8 cellular contexts compared by ENCODE assay signal in genomic region chr7:38178695-38179344, GRCh38. TPM values are rescaled to one million over a fixed set of nuclear protein-coding genes. Genes with fewer than 3 reads are reported as not detected.
DNase-seq lines count a peak whose midpoint lies in the region; ATAC-seq and TF ChIP-seq lines count a peak whose summit lies in the region.

No MANE protein-coding gene starts in this region.

- H3K27me3 ChIP-seq in SU-DHL-6 (ENCODE audit: low read length) = no peaks in the 10 kb centered on the region
- no peaks in the 10 kb centered on the region for H3K27me3 ChIP-seq in esophagus (ENCODE audit: control insufficient read depth in 1 of 2, insufficient read depth in 2 of 2, low read length in 2 of 2)
- H3K27me3 ChIP-seq in neuron (ENCODE audit: insufficient read depth, low read length) = no peaks in the 10 kb centered on the region

- peaks cover 40% of the 10 kb centered on the region for H3K4me1 Mint-ChIP-seq in CD14-positive monocyte

- intact Hi-C loops in CD14-positive monocyte (cut with micrococcal nuclease) = no loop called here

- H3K4me3 Mint-ChIP-seq in CD14-positive monocyte = peak overlapping the region; percentile 95 to 97

- H3K4me3 ChIP-seq in SU-DHL-6 (ENCODE audit: insufficient read depth, low read length, poor library complexity, severe bottlenecking) (peak overlapping the region; percentile 85), esophagus (ENCODE audit: low read depth in 1 of 2, low read length in 2 of 2) (peak overlapping the region; percentile 65 to 76), neuron (ENCODE audit: low read length) (peak overlapping the region; percentile 76)

- H3K9ac ChIP-seq in SU-DHL-6 (ENCODE audit: low read length) = peak overlapping the region; percentile 77

- H3K36me3 Mint-ChIP-seq in CD14-positive monocyte = peaks cover 0 to 7% of the 10 kb centered on the region in 2 donors

- H3K79me2 ChIP-seq in SU-DHL-6 (ENCODE audit: insufficient read depth, low read length) = peaks cover 19% of the 10 kb centered on the region; the same call in 1 of the 2 replicates

- ATAC-seq in GM19023 (IDR thresholded peaks at IDR 0.05; ENCODE audit: unreplicated experiment) (peak; percentile 36), HG03103 (IDR thresholded peaks at IDR 0.05; ENCODE audit: low read depth, unreplicated experiment) (peak; percentile 25)

- WGBS in esophagus, 2 donors = 5 to 8% methylated on average over 15 of the region's 15 CpGs

- no peaks in the 10 kb centered on the region for H3F3A ChIP-seq in SU-DHL-6 (ENCODE audit: insufficient read depth)

- H3K27me3 Mint-ChIP-seq in CD14-positive monocyte (ENCODE audit: low read depth in 3 of 3) = peaks cover 0 to 2% (median 0%) of the 10 kb centered on the region in 3 donors

- peak overlapping the region; percentile 82 for H3K4me2 ChIP-seq in SU-DHL-6 (ENCODE audit: low read depth, low read length, poor library complexity, severe bottlenecking)

- peak; percentile 16 for TF ChIP-seq CTCF in CD14-positive monocyte (IDR thresholded peaks at IDR 0.05)
- no peak for TF ChIP-seq CTCF in SU-DHL-6 (IDR thresholded peaks at IDR 0.05; ENCODE audit: insufficient read depth, low read length, poor library complexity, severe bottlenecking)

- H2AFZ ChIP-seq in SU-DHL-6 (ENCODE audit: low read depth, low read length, severe bottlenecking) (peak overlapping the region; percentile 99), neuron (ENCODE audit: low read depth, low read length) (peak overlapping the region; percentile 72)

- no peaks in the 10 kb centered on the region; the same call in 1 of the 2 replicates for H3K9me2 ChIP-seq in SU-DHL-6 (replicated peaks; ENCODE audit: insufficient read depth, low read length)

- no peaks in the 10 kb centered on the region for H4K20me1 ChIP-seq in SU-DHL-6 (ENCODE audit: low read depth, low read length)

- peak overlapping the region; percentile 93 to 98 (median 97) for H3K27ac Mint-ChIP-seq in CD14-positive monocyte

- no peaks in the 10 kb centered on the region for H3K36me3 ChIP-seq in SU-DHL-6 (ENCODE audit: low read length)
- no peaks in the 10 kb centered on the region for H3K36me3 ChIP-seq in esophagus (ENCODE audit: control insufficient read depth in 2 of 2, insufficient read depth in 2 of 2, low read length in 1 of 2)
- H3K36me3 ChIP-seq in neuron (ENCODE audit: insufficient read depth, low read length) = peaks cover 10% of the 10 kb centered on the region

- H3K9me3 Mint-ChIP-seq in CD14-positive monocyte = peaks cover 0 to 3% (median 0%) of the 10 kb centered on the region in 7 donors

- H3K27ac ChIP-seq in SU-DHL-6 (ENCODE audit: low read depth, low read length) = no peak overlapping the region
- H3K27ac ChIP-seq in esophagus (ENCODE audit: low read depth in 2 of 2, low read length in 1 of 2) = peak overlapping the region; percentile 73 to 90

- H3K9me3 ChIP-seq in SU-DHL-6 (ENCODE audit: insufficient read depth, low read length) (no peaks in the 10 kb centered on the region), esophagus (ENCODE audit: control insufficient read depth in 2 of 2, insufficient read depth in 1 of 2, low read depth in 1 of 2, low read length in 1 of 2) (no peaks in the 10 kb centered on the region), neuron (ENCODE audit: low read length) (no peaks in the 10 kb centered on the region)

- DNase-seq in CD14-positive monocyte (ENCODE audit: low spot score) (no peak), NCI-H2029 (lab: John Stamatoyannopoulos, UW) (no peak), HuH-7 (ENCODE audit: low spot score) (no peak)

- H3K4me1 ChIP-seq in esophagus (ENCODE audit: control insufficient read depth in 2 of 2, insufficient read depth in 2 of 2, low read length in 1 of 2) (peaks cover 0 to 4% of the 10 kb centered on the region in 2 donors), neuron (ENCODE audit: insufficient read depth, low read length) (peaks cover 21% of the 10 kb centered on the region)

RNA-seq across cellular contexts. Expression of gene STARD3NL, which starts 0.8 kb away (rescaled TPM):
- polyA plus RNA-seq in CD14-positive monocyte = 100 to 1,000 TPM in 1 of 2 donors, 10 to 100 TPM in 1; 86.8 to 100 TPM
- 1 to 10 TPM; 4.2 to 7.7 TPM for polyA plus RNA-seq in esophagus

Comparison
In these comparisons a context has a peak if more than half of its experiments do, and no peak if none do; other contexts are left out.
1. RNA of gene STARD3NL, which starts 0.8 kb away (polyA plus RNA-seq): 86.8 to 100 TPM in CD14-positive monocyte; 4.2 to 7.7 TPM in esophagus; every median in the first group is over 10 times any median in the second.
2. Peak in every context shown above with its lines, with median percentiles within 50 percentile points of each other: H3K4me3 ChIP-seq.